Comparison of ENCODE assay signal across 23 cellular contexts in the genomic region with DNA sequence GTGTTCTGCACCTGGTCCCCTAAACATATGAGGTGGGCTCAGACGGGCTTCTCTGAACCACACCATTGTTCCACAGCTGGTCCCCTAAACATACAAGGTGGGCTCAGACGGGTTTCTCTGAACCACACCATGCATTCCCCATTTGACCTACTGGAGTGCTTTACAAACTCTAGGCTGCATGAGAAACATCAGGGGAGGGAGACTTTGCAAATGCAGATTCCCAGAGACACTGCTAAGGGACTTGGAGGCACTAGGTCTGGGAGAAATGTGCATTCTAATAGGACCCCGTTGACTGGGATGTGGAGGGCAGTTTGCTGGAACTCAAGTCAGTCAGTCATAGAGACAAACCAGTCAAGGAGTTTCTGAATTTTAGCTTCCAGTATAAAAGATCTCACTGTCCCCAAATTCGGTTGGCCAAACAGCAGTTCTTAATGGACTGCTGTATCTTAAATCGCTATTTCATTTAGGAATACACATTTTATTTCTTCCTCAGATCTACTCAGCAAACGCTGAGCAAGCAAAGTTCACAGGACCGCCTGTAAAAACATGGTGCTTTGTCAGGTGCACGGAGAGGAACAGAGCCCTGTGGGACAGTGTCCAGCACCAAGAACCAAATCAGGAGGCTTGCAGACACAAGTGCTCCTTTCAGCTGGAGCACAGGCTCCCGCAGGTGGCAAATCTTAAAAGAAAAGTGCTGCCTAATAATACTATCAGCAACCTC.
DNase-seq lines count a peak whose midpoint lies in the region; ATAC-seq, FAIRE-seq and TF ChIP-seq lines count a peak whose summit lies in the region.
"Had no signal": no experiment of that assay in that cellular context is flagged by ENCODE, and none has a peak within 500 bp of the region (broad histone marks: within the 10 kb centered on the region; RNA-seq: fewer than 3 reads in every experiment).

No MANE protein-coding gene starts in this region.

- DNase-seq in A549 (ENCODE audit: low read depth in 1 of 2, low spot score in 1 of 2) (no peak), H7 (peak; percentile 47), WTC11 (ENCODE audit: low spot score) (no peak), iPS DF 19.7 (ENCODE audit: low read depth, low spot score) (peak; percentile 25), NCI-H748 (lab: John Stamatoyannopoulos, UW; ENCODE audit: unreplicated experiment) (no peak), psoas muscle (no peak), left cardiac atrium (no peak), BE2C (no peak)
- DNase-seq: CD4-positive, alpha-beta T cell; CD8-positive, alpha-beta memory T cell; DMS 273 treated with DMSO at 0.1 percent for 48 hours; DMS79; EL; GDM1; HFFc6 had no signal

- TF ChIP-seq RAD21 in A549 (conservative IDR thresholded peaks at IDR 0.05 in 1 of 2, IDR thresholded peaks at IDR 0.05 in 1 of 2): no peak

- no peak for FAIRE-seq in A549 (lab: Jason Lieb, UNC)
- FAIRE-seq: D721Med, GM12878, GM19239, H1 had no signal

- H3K36me3 ChIP-seq in H7 (replicated peaks; ENCODE audit: control insufficient read depth, insufficient read depth, low read length): no peaks in the 10 kb centered on the region
- H3K36me3 ChIP-seq in psoas muscle (ENCODE audit: insufficient read depth in 1 of 2, low read depth in 1 of 2): peaks cover 0 to 2% of the 10 kb centered on the region in 2 donors
- peaks cover 14% of the 10 kb centered on the region; the same call in 1 of the 2 replicates for H3K36me3 ChIP-seq in BE2C

- H3K9me3 Mint-ChIP-seq in WTC11: 0 out of 2 replicates have a peak, but pooled peaks cover 4% of the 10 kb centered on the region
- H3K9me3 Mint-ChIP-seq: CD8-positive, alpha-beta memory T cell had no signal

- H3K4me3 Mint-ChIP-seq in WTC11: no peak overlapping the region
- H3K4me3 Mint-ChIP-seq: B cell; CD14-positive monocyte; CD4-positive, alpha-beta T cell; CD8-positive, alpha-beta memory T cell; HFFc6 had no signal

- H3K9me3 ChIP-seq in A549 (no peaks in the 10 kb centered on the region), psoas muscle (no peaks in the 10 kb centered on the region), BE2C (no peaks in the 10 kb centered on the region)
- H3K9me3 ChIP-seq: HAP-1 had no signal

- H3K4me1 Mint-ChIP-seq in WTC11: peaks cover 28% of the 10 kb centered on the region
- H3K4me1 Mint-ChIP-seq: B cell had no signal

- TF ChIP-seq CTCF in A549 (IDR thresholded peaks at IDR 0.05) (no peak), WTC11 (IDR thresholded peaks at IDR 0.05) (no peak), psoas muscle (IDR thresholded peaks at IDR 0.05) (no peak), BE2C (IDR thresholded peaks at IDR 0.05; ENCODE audit: low read depth, low read length) (no peak)

- H3K4me3 ChIP-seq in A549 (no peak overlapping the region), H7 (ENCODE audit: insufficient read depth, low read depth, low read length) (no peak overlapping the region), psoas muscle (no peak overlapping the region), BE2C (ENCODE audit: low read depth, low read length) (no peak overlapping the region)
- H3K4me3 ChIP-seq: BLaER1 treated with 17β-estradiol and CSF1 and Interleukin-3, amounts not matched to agents 10 nM and 100 nM; GM12878; HAP-1 had no signal

- intact Hi-C loops in psoas muscle (cut with DNase I): no loop called here
- intact Hi-C loops in left cardiac atrium (cut with DNase I): no loop called here

- no peak overlapping the region for H3K4me2 ChIP-seq in A549
- H3K4me2 ChIP-seq: BLaER1 treated with 17β-estradiol and CSF1 and Interleukin-3, amounts not matched to agents 10 nM and 100 nM had no signal

- CTCF ChIA-PET in A549 (lab: Yijun Ruan, JAX) (interaction anchor here (1.1 to 1.3 kb wide), 2 partner anchors 13 to 197 kb away, joined by 3 read pairs; no protein-coding TSS in a partner anchor), WTC11 (lab: Charles Lee) (interaction anchor here (1.1 to 1.8 kb wide), 2 partner anchors 14 to 91 kb away, joined by 3 to 7 read pairs; no protein-coding TSS in a partner anchor)

- peak overlapping the region; percentile 68; the same call in 1 of the 2 replicates for H3K27ac Mint-ChIP-seq in WTC11
- H3K27ac Mint-ChIP-seq: B cell; CD4-positive, alpha-beta T cell; HFFc6 had no signal

- no peak for TF ChIP-seq EP300 in A549 (IDR thresholded peaks at IDR 0.05)

- POLR2A ChIA-PET in A549 (lab: Yijun Ruan, JAX) (no interaction called here), WTC11 (lab: Charles Lee) (no interaction called here)

- H3K4me1 ChIP-seq in A549: no peaks in the 10 kb centered on the region
- no peaks in the 10 kb centered on the region for H3K4me1 ChIP-seq in psoas muscle
- no peaks in the 10 kb centered on the region for H3K4me1 ChIP-seq in BE2C
- H3K4me1 ChIP-seq: HAP-1 had no signal

- ATAC-seq in A549: no peak
- ATAC-seq in WTC11: peak; percentile 70
- no peak for ATAC-seq in psoas muscle
- no peak for ATAC-seq in left cardiac atrium
- ATAC-seq: GM12878 had no signal

- H3K27me3 ChIP-seq in H7 (ENCODE audit: control insufficient read depth, insufficient read depth, low read length): no peaks in the 10 kb centered on the region
- H3K27me3 ChIP-seq in psoas muscle (ENCODE audit: insufficient read depth in 3 of 3, low read length in 2 of 3): no peaks in the 10 kb centered on the region
- no peaks in the 10 kb centered on the region for H3K27me3 ChIP-seq in BE2C
- H3K27me3 ChIP-seq: BLaER1 treated with 17β-estradiol and CSF1 and Interleukin-3, amounts not matched to agents 10 nM and 100 nM had no signal

- no peaks in the 10 kb centered on the region for H3K27me3 Mint-ChIP-seq in WTC11 (ENCODE audit: low read depth)
- H3K27me3 Mint-ChIP-seq: B cell; CD4-positive, alpha-beta T cell had no signal

- WGBS in A549 (ENCODE audit: missing lambda C conversion rate): 73% methylated on average over 9 of the region's 9 CpGs
- 73 to 80% (median 74%) methylated on average over 9 of the region's 9 CpGs for WGBS in psoas muscle, 3 donors

- peaks cover 24% of the 10 kb centered on the region for H3K36me3 Mint-ChIP-seq in WTC11

- no peak for TF ChIP-seq POLR2A in A549 (IDR thresholded peaks at IDR 0.05; ENCODE audit: low read length)

- no peak overlapping the region for H3K27ac ChIP-seq in A549
- no peak overlapping the region for H3K27ac ChIP-seq in psoas muscle
- H3K27ac ChIP-seq: BLaER1 treated with 17β-estradiol and CSF1 and Interleukin-3, amounts not matched to agents 10 nM and 100 nM had no signal

TF ChIP-seq in A549, 52 proteins besides CTCF, POLR2A, EP300 and RAD21:
- TF ChIP-seq SMC3 (IDR thresholded peaks at IDR 0.05) (no peak), RNF2 (IDR thresholded peaks at IDR 0.05; ENCODE audit: borderline replicate concordance, low read depth) (no peak), FOSB (CRISPR knock-in tag; IDR thresholded peaks at IDR 0.05) (no peak), MAFK (IDR thresholded peaks at IDR 0.05; ENCODE audit: partially characterized antibody) (peak; percentile 73), HEYL (CRISPR knock-in tag; IDR thresholded peaks at IDR 0.05) (no peak)
- TF ChIP-seq, protein P1, sequence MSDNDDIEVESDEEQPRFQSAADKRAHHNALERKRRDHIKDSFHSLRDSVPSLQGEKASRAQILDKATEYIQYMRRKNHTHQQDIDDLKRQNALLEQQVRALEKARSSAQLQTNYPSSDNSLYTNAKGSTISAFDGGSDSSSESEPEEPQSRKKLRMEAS (IDR thresholded peaks at IDR 0.05): no peak

TF ChIP-seq in WTC11, 78 proteins besides CTCF, POLR2A, EP300 and RAD21 (continues in another document):
- no peak for TF ChIP-seq AFF4 (CRISPR knock-in tag; IDR thresholded peaks at IDR 0.05; ENCODE audit: borderline replicate concordance)
- TF ChIP-seq ATF6 (CRISPR knock-in tag; IDR thresholded peaks at IDR 0.05): no peak

Comparison
In these comparisons a context has a peak if more than half of its experiments do, and no peak if none do; other contexts are left out.
1. DNase-seq: peak in H7 (single experiment) and iPS DF 19.7 (single experiment); none in A549 (0 of 2), WTC11 (single experiment), NCI-H748 (single experiment), psoas muscle (0 of 2), left cardiac atrium (single experiment) and BE2C (single experiment).